Comparison of ENCODE assay signal across 1 cellular context in genomic region chr1:52553372-52554266, GRCh38.
TF ChIP-seq lines count a peak whose summit lies in the region.

No MANE protein-coding gene starts in this region.

TF ChIP-seq in GM12878, 131 proteins besides CTCF, POLR2A, EP300 and RAD21 (continued from another document):
- TF ChIP-seq E2F4 (IDR thresholded peaks at IDR 0.05; ENCODE audit: low read depth, low read length), result no peak
- no peak for TF ChIP-seq MYB (IDR thresholded peaks at IDR 0.05; ENCODE audit: borderline replicate concordance, low read depth, low read length)
- 0 out of 2 replicates have a peak, but pooled peaks have one; percentile 49 for TF ChIP-seq SMARCA5 (IDR thresholded peaks at IDR 0.05)
- no peak for TF ChIP-seq TCF7 (IDR thresholded peaks at IDR 0.05; ENCODE audit: borderline replicate concordance)
TF ChIP-seq in GM12878: peak in this region for 24.
